ENCODE assay signal across 3 cellular contexts in the genomic region with DNA sequence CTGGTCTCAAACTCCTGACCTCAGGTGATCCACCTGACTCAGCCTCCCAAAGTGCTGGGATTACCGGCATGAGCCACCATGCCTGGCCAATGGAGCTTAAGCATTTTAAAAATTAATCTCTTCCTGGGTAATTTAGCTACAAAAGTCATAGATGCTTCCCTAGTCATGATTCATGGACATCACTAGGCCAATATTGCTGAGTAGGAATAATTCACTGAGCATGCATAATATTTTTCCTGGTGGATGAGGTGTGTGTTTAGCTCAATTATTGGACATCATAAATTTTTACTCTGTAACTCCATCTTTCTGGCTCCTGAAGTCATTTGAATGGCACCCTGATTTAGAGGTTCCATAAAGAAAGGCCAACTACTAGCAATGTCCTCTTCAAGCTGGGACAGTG.
A peak's percentile ranks its signal among the peaks of the same experiment; 100 is the strongest.
TF ChIP-seq lines count a peak whose summit lies in the region.

No MANE protein-coding gene starts in this region.

TF ChIP-seq in HepG2, 621 proteins besides CTCF, POLR2A, EP300 and RAD21:
- TF ChIP-seq MAFK (conservative IDR thresholded peaks at IDR 0.05 in 1 of 2, IDR thresholded peaks at IDR 0.05 in 1 of 2; ENCODE audit: low read length in 2 of 2) (peak; percentile 64 to 76), MAFF (IDR thresholded peaks at IDR 0.05; ENCODE audit: low read depth, low read length) (peak; percentile 62)
- TF ChIP-seq, protein P1, sequence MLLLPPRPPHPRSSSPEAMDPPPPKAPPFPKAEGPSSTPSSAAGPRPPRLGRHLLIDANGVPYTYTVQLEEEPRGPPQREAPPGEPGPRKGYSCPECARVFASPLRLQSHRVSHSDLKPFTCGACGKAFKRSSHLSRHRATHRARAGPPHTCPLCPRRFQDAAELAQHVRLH (CRISPR knock-in tag; IDR thresholded peaks at IDR 0.05; ENCODE audit: borderline replicate concordance, low read depth) = no peak
TF ChIP-seq in HepG2: peak in this region for 2.

TF ChIP-seq in A549, 52 proteins besides CTCF, POLR2A, EP300 and RAD21:
- TF ChIP-seq MAFK (IDR thresholded peaks at IDR 0.05; ENCODE audit: partially characterized antibody) (peak; percentile 63), KDM1A (IDR thresholded peaks at IDR 0.05; ENCODE audit: low read depth) (no peak)

TF ChIP-seq in IMR-90, 13 proteins besides CTCF, POLR2A, EP300 and RAD21:
- TF ChIP-seq MAFK (IDR thresholded peaks at IDR 0.05; ENCODE audit: low read depth, low read length) (peak; percentile 39; the same call in 1 of the 2 replicates), RCOR1 (IDR thresholded peaks at IDR 0.05; ENCODE audit: insufficient replicate concordance, low read length) (no peak)
